2 cellular contexts compared by ENCODE assay signal in genomic region chr11:110529043-110529442, GRCh38.
TF ChIP-seq lines count a peak whose summit lies in the region.

No MANE protein-coding gene starts in this region.

TF ChIP-seq in HCT116, 20 proteins besides CTCF, POLR2A, EP300 and RAD21 (continued from another document):
- TF ChIP-seq REST (IDR thresholded peaks at IDR 0.05; ENCODE audit: low read depth) (no peak), POLR2AphosphoS5 (IDR thresholded peaks at IDR 0.05; ENCODE audit: low read depth, low read length) (no peak), TCF7L2 (IDR thresholded peaks at IDR 0.05; ENCODE audit: borderline replicate concordance, extremely low read depth, insufficient read depth, insufficient read length) (no peak), ATF3 (IDR thresholded peaks at IDR 0.05) (no peak)

TF ChIP-seq in WTC11, 78 proteins besides CTCF, POLR2A, EP300 and RAD21 (continued from another document):
- no peak for TF ChIP-seq ATF6 (CRISPR knock-in tag; IDR thresholded peaks at IDR 0.05)
- TF ChIP-seq GABPB1 (CRISPR knock-in tag; IDR thresholded peaks at IDR 0.05), result no peak
- TF ChIP-seq ZNF425 (CRISPR knock-in tag; conservative IDR thresholded peaks at IDR 0.05), result no peak
